Comparison of ENCODE assay signal across 28 cellular contexts in genomic region chr2:127784965-127785518, GRCh38. TPM values are rescaled to one million over a fixed set of nuclear protein-coding genes. Genes with fewer than 3 reads are reported as not detected.
DNase-seq lines count a peak whose midpoint lies in the region; ATAC-seq and TF ChIP-seq lines count a peak whose summit lies in the region.
"Had no signal": no experiment of that assay in that cellular context is flagged by ENCODE, and none has a peak within 500 bp of the region (broad histone marks: within the 10 kb centered on the region; RNA-seq: fewer than 3 reads in every experiment).

No MANE protein-coding gene starts in this region.

- BruUV-seq in MCF 10A (replicated peaks; lab: Mats Ljungman, UMichigan): no TSS peak

- H3K4me1 ChIP-seq in breast epithelium (no peaks in the 10 kb centered on the region), liver (ENCODE audit: control insufficient read depth in 4 of 4, insufficient read depth in 4 of 4, low read length in 3 of 4) (peaks cover 5 to 11% (median 8%) of the 10 kb centered on the region in 4 donors)

- no peak overlapping the region for H3K9ac ChIP-seq in liver (ENCODE audit: low read depth in 1 of 2, low read length in 2 of 2)

- 52% methylated on average over 2 of the region's 2 CpGs for WGBS in liver

- TF ChIP-seq RAD21 in liver (IDR thresholded peaks at IDR 0.05): no peak

- no peaks in the 10 kb centered on the region for H3K36me3 ChIP-seq in breast epithelium
- no peaks in the 10 kb centered on the region for H3K36me3 ChIP-seq in liver (ENCODE audit: control insufficient read depth in 4 of 4, insufficient read depth in 3 of 4, low read depth in 1 of 4, low read length in 3 of 4)
- H3K36me3 ChIP-seq: cardiac muscle cell, thyroid gland, uterus had no signal

- H3K9me3 ChIP-seq in breast epithelium: no peaks in the 10 kb centered on the region
- H3K9me3 ChIP-seq in liver (ENCODE audit: control insufficient read depth in 4 of 4, low read length in 3 of 4): no peaks in the 10 kb centered on the region
- H3K9me3 ChIP-seq: spleen, thyroid gland, uterus had no signal

- H3K27ac Mint-ChIP-seq in MCF 10A (ENCODE audit: low read depth, unreplicated experiment): peak overlapping the region; percentile 17
- H3K27ac Mint-ChIP-seq in activated naive CD8-positive, alpha-beta T cell treated with anti-CD3 and anti-CD28 coated beads, Interleukin-2, amount 10 ng/mL, durations not matched to agents 7 days and 5 days: peak overlapping the region; percentile 35
- H3K27ac Mint-ChIP-seq: GM23338 had no signal

- no peak overlapping the region for H3K27ac ChIP-seq in breast epithelium
- H3K27ac ChIP-seq in liver (ENCODE audit: low read depth in 1 of 2, low read length in 2 of 2): no peak overlapping the region
- H3K27ac ChIP-seq: cardiac muscle cell, coronary artery, spleen, thyroid gland, uterus had no signal

- H3K4me3 Mint-ChIP-seq in MCF 10A (ENCODE audit: unreplicated experiment): no peak overlapping the region
- no peak overlapping the region for H3K4me3 Mint-ChIP-seq in activated naive CD8-positive, alpha-beta T cell treated with anti-CD3 and anti-CD28 coated beads, Interleukin-2, amount 10 ng/mL, durations not matched to agents 7 days and 5 days
- H3K4me3 Mint-ChIP-seq: GM23338; stimulated activated naive CD8-positive, alpha-beta T cell treated with anti-CD3 and anti-CD28 coated beads, Interleukin-15, amount 100 ng/mL, for 72 hours had no signal

- TF ChIP-seq POLR2A in breast epithelium (IDR thresholded peaks at IDR 0.05): no peak

- no peak for ATAC-seq in activated naive CD8-positive, alpha-beta T cell treated with anti-CD3 and anti-CD28 coated beads, Interleukin-2, amount 10 ng/mL, durations not matched to agents 7 days and 5 days (ENCODE audit: low read depth)
- ATAC-seq in GM21381 (IDR thresholded peaks at IDR 0.05; ENCODE audit: unreplicated experiment) (no peak), HG02981 (IDR thresholded peaks at IDR 0.05; ENCODE audit: unreplicated experiment) (no peak), HG02870 (IDR thresholded peaks at IDR 0.05; ENCODE audit: unreplicated experiment) (no peak)
- ATAC-seq: GM23338; right cardiac atrium; stimulated activated naive CD8-positive, alpha-beta T cell treated with anti-CD3 and anti-CD28 coated beads, Interleukin-15, amount 100 ng/mL, for 72 hours had no signal

- no peaks in the 10 kb centered on the region for H3K9me3 Mint-ChIP-seq in MCF 10A (ENCODE audit: unreplicated experiment)
- H3K9me3 Mint-ChIP-seq in activated naive CD8-positive, alpha-beta T cell treated with anti-CD3 and anti-CD28 coated beads, Interleukin-2, amount 10 ng/mL, durations not matched to agents 7 days and 5 days: no peaks in the 10 kb centered on the region
- H3K9me3 Mint-ChIP-seq: stimulated activated naive CD8-positive, alpha-beta T cell treated with anti-CD3 and anti-CD28 coated beads, Interleukin-15, amount 100 ng/mL, for 72 hours had no signal

- peaks cover 8% of the 10 kb centered on the region for H3K4me1 Mint-ChIP-seq in MCF 10A (ENCODE audit: insufficient read depth, unreplicated experiment)
- H3K4me1 Mint-ChIP-seq in activated naive CD8-positive, alpha-beta T cell treated with anti-CD3 and anti-CD28 coated beads, Interleukin-2, amount 10 ng/mL, durations not matched to agents 7 days and 5 days: peaks cover 4% of the 10 kb centered on the region
- H3K4me1 Mint-ChIP-seq: GM23338 had no signal

- TF ChIP-seq CTCF in MCF 10A (IDR thresholded peaks at IDR 0.05; ENCODE audit: unreplicated experiment) (no peak), breast epithelium (IDR thresholded peaks at IDR 0.05) (no peak), liver (IDR thresholded peaks at IDR 0.05; ENCODE audit: low read depth, low read length, missing input control) (no peak)

- no peaks in the 10 kb centered on the region for H3K27me3 Mint-ChIP-seq in MCF 10A (ENCODE audit: insufficient read depth, unreplicated experiment)
- no peaks in the 10 kb centered on the region for H3K27me3 Mint-ChIP-seq in activated naive CD8-positive, alpha-beta T cell treated with anti-CD3 and anti-CD28 coated beads, Interleukin-2, amount 10 ng/mL, durations not matched to agents 7 days and 5 days
- H3K27me3 Mint-ChIP-seq: stimulated activated naive CD8-positive, alpha-beta T cell treated with anti-CD3 and anti-CD28 coated beads, Interleukin-15, amount 100 ng/mL, for 72 hours had no signal

- no peaks in the 10 kb centered on the region for H3K27me3 ChIP-seq in breast epithelium
- H3K27me3 ChIP-seq in liver (ENCODE audit: control insufficient read depth in 4 of 4, insufficient read depth in 4 of 4, low read length in 3 of 4): no peaks in the 10 kb centered on the region
- H3K27me3 ChIP-seq: cardiac muscle cell, spleen, thyroid gland, uterus had no signal

- DNase-seq in MCF 10A (ENCODE audit: unreplicated experiment) (no peak), breast epithelium (ENCODE audit: low spot score in 2 of 2) (no peak), NCI-H446 treated with DMSO at 0.1 percent for 48 hours (lab: John Stamatoyannopoulos, UW) (no peak)
- no peak for DNase-seq in activated naive CD8-positive, alpha-beta T cell treated with anti-CD3 and anti-CD28 coated beads, Interleukin-2, amount 10 ng/mL, durations not matched to agents 7 days and 5 days
- DNase-seq: activated CD4-positive, CD25-positive, alpha-beta regulatory T cell; activated naive CD4-positive, alpha-beta T cell treated with anti-CD3 and anti-CD28 coated beads, Interleukin-2, amount 50 U/mL, for 16 hours; aorta; effector memory CD4-positive, alpha-beta T cell; erythroblast; mesenchymal stem cell; NCI-H1417 treated with DMSO at 0.1 percent for 48 hours; NCI-H2029 treated with DMSO at 0.1 percent for 48 hours; NCI-H524 treated with DMSO at 0.1 percent for 48 hours; OCI-M1; posterior cingulate gyrus; right cardiac atrium; spleen; stimulated activated CD8-positive, alpha-beta memory T cell treated with anti-CD3 and anti-CD28 coated beads, Interleukin-4, amount 100 ng/mL, for 48 hours; stimulated activated naive CD8-positive, alpha-beta T cell treated with anti-CD3 and anti-CD28 coated beads, Interleukin-15, amount 100 ng/mL, for 72 hours; thyroid gland; uterus had no signal

- POLR2A ChIA-PET in MCF 10A (lab: Yijun Ruan, JAX): interaction anchor here (0.6 to 1.4 kb wide), 5 partner anchors 9 to 357 kb away, joined by 3 to 5 read pairs (median 3); no protein-coding TSS in a partner anchor
- POLR2A ChIA-PET in activated naive CD8-positive, alpha-beta T cell treated with anti-CD3 and anti-CD28 coated beads, Interleukin-2, amount 10 ng/mL, durations not matched to agents 7 days and 5 days (lab: Charles Lee): no interaction called here

- H3K4me3 ChIP-seq in breast epithelium (no peak overlapping the region), liver (ENCODE audit: low read depth in 1 of 3, low read length in 3 of 3) (no peak overlapping the region)
- H3K4me3 ChIP-seq: cardiac muscle cell, coronary artery, GM23338, spleen, thyroid gland, uterus had no signal

- peaks cover 23% of the 10 kb centered on the region for H3K36me3 Mint-ChIP-seq in MCF 10A (ENCODE audit: insufficient read depth, unreplicated experiment)
- peaks cover 30% of the 10 kb centered on the region for H3K36me3 Mint-ChIP-seq in activated naive CD8-positive, alpha-beta T cell treated with anti-CD3 and anti-CD28 coated beads, Interleukin-2, amount 10 ng/mL, durations not matched to agents 7 days and 5 days

- intact Hi-C loops in MCF 10A (cut with micrococcal nuclease): no loop called here
- intact Hi-C loops in breast epithelium (cut with DNase I; ENCODE audit: low total_unique reads): no loop called here

- CTCF ChIA-PET in MCF 10A (lab: Yijun Ruan, JAX): interaction anchor here (0.6 to 0.7 kb wide), 2 partner anchors 35 to 641 kb away, joined by 3 read pairs; no protein-coding TSS in a partner anchor

TF ChIP-seq in liver, 16 proteins besides CTCF, POLR2A, EP300 and RAD21:
- TF ChIP-seq HNF4A (conservative IDR thresholded peaks at IDR 0.05) (peak; percentile 13), GABPA (IDR thresholded peaks at IDR 0.05 in 1 of 2, conservative IDR thresholded peaks at IDR 0.05 in 1 of 2) (no peak)

RNA-seq across cellular contexts. Expression of gene WDR33, which starts 25.9 kb away (rescaled TPM):
- total RNA-seq in MCF 10A (2022) (46.7 and 50.0 TPM in 2 replicates), breast epithelium (10 to 100 TPM; 49.4 to 83.3 (median 50.1) TPM), liver (10 to 100 TPM; 23.7 to 37.5 TPM)
- 10 to 100 TPM; 69.1 to 82.2 TPM for total RNA-seq in activated naive CD8-positive, alpha-beta T cell treated with anti-CD3 and anti-CD28 coated beads, Interleukin-2, amount 10 ng/mL, durations not matched to agents 7 days and 5 days
- 10 to 100 TPM in 1 of 2 donors, 1 to 10 TPM in 1; 8.2 to 21.2 TPM for polyA plus RNA-seq in liver
